Comparison of ENCODE assay signal across 21 cellular contexts in genomic region chr4:58191086-58191485, GRCh38.
"Had no signal": no experiment of that assay in that cellular context is flagged by ENCODE, and none has a peak within 500 bp of the region (broad histone marks: within the 10 kb centered on the region; RNA-seq: fewer than 3 reads in every experiment).

No MANE protein-coding gene starts in this region.

- DNase-seq: effector CD4-positive, alpha-beta T cell; gastrocnemius medialis; heart right ventricle; hypothalamus; islet precursor cell; mammary epithelial cell; natural killer cell; nucleus accumbens; ovary; sigmoid colon; stimulated activated CD4-positive, alpha-beta T cell treated with anti-CD3 and anti-CD28 coated beads, Interleukin-2, amount 100 ng/mL, for 24 hours; stimulated activated CD4-positive, alpha-beta T cell treated with anti-CD3 and anti-CD28 coated beads, Interleukin-4, amount 100 ng/mL, for 4 hours; stimulated activated naive B cell treated with anti-CD40 and anti-IgM and Interleukin-4, amounts not matched to agents 10 μg/mL and 1 μg/mL and 100 μg/mL, for 72 hours; stimulated activated naive CD8-positive, alpha-beta T cell treated with anti-CD3 and anti-CD28 coated beads, Interleukin-15, amount 100 ng/mL, for 72 hours; testis; upper lobe of right lung had no signal

- H3K27me3 ChIP-seq: gastrocnemius medialis, heart right ventricle, ovary, right atrium auricular region, sigmoid colon, testis, tibial nerve, upper lobe of right lung had no signal

- H3K27ac ChIP-seq: coronary artery, gastrocnemius medialis, heart right ventricle, ovary, right atrium auricular region, sigmoid colon, skin epidermis, testis, tibial nerve, upper lobe of right lung had no signal

- H3K9me3 ChIP-seq: gastrocnemius medialis, right atrium auricular region, testis, upper lobe of right lung had no signal

- H3K36me3 ChIP-seq: gastrocnemius medialis, heart right ventricle, ovary, right atrium auricular region, sigmoid colon, tibial nerve, upper lobe of right lung had no signal

- H3K4me3 ChIP-seq: coronary artery, gastrocnemius medialis, heart right ventricle, ovary, right atrium auricular region, sigmoid colon, skin epidermis, testis, tibial nerve, upper lobe of right lung had no signal

- ATAC-seq: gastrocnemius medialis; heart right ventricle; left lobe of liver; natural killer cell; stimulated activated naive B cell treated with anti-CD40 and anti-IgM and Interleukin-4, amounts not matched to agents 10 μg/mL and 1 μg/mL and 100 μg/mL, for 72 hours; stimulated activated naive CD8-positive, alpha-beta T cell treated with anti-CD3 and anti-CD28 coated beads, Interleukin-15, amount 100 ng/mL, for 72 hours; upper lobe of right lung had no signal

- H3K4me1 ChIP-seq: gastrocnemius medialis, heart right ventricle, right atrium auricular region, sigmoid colon, testis, tibial nerve, upper lobe of right lung had no signal
